Comparison of ENCODE assay signal across 6 cellular contexts in the genomic region with DNA sequence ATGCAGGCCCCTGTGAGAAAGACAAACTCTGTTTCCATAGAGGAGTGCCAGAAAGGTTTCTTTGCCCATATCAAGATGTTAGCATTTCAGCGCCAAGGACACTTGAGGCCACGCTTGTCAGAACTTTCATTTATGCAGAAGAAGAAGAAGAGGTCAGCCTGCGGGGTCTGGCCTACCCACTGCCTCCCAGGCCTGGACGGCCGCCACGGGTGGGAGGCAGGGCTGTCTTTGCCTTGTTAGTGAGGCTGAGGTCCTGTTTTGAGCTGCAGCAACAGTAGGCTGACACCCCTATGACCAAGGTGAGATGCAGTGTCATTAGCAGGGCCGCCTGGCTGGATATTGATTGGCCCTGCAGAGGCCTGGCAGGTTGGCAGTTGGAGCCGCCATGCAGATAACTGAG.
"Had no signal": no experiment of that assay in that cellular context is flagged by ENCODE, and none has a peak within 500 bp of the region (broad histone marks: within the 10 kb centered on the region; RNA-seq: fewer than 3 reads in every experiment).

No MANE protein-coding gene starts in this region.

- H3K27ac Mint-ChIP-seq: GM23338, IgD-negative memory B cell had no signal

- H3K4me1 Mint-ChIP-seq: GM23338 had no signal

- H3K4me2 ChIP-seq: GM23338 had no signal

- H3K9me3 Mint-ChIP-seq: GM23338, H9, IgD-negative memory B cell had no signal

- H3K27ac ChIP-seq: HL-60 had no signal

- H3K4me3 ChIP-seq: GM23338 had no signal

- ATAC-seq: GM23338, HepG2 had no signal

- DNase-seq: H9, HCEC 1CT had no signal

- H3K4me3 Mint-ChIP-seq: GM23338, H9, IgD-negative memory B cell had no signal

- H2AFZ ChIP-seq: GM23338 had no signal

- H3K36me3 Mint-ChIP-seq: IgD-negative memory B cell had no signal
